In the genomic region with DNA sequence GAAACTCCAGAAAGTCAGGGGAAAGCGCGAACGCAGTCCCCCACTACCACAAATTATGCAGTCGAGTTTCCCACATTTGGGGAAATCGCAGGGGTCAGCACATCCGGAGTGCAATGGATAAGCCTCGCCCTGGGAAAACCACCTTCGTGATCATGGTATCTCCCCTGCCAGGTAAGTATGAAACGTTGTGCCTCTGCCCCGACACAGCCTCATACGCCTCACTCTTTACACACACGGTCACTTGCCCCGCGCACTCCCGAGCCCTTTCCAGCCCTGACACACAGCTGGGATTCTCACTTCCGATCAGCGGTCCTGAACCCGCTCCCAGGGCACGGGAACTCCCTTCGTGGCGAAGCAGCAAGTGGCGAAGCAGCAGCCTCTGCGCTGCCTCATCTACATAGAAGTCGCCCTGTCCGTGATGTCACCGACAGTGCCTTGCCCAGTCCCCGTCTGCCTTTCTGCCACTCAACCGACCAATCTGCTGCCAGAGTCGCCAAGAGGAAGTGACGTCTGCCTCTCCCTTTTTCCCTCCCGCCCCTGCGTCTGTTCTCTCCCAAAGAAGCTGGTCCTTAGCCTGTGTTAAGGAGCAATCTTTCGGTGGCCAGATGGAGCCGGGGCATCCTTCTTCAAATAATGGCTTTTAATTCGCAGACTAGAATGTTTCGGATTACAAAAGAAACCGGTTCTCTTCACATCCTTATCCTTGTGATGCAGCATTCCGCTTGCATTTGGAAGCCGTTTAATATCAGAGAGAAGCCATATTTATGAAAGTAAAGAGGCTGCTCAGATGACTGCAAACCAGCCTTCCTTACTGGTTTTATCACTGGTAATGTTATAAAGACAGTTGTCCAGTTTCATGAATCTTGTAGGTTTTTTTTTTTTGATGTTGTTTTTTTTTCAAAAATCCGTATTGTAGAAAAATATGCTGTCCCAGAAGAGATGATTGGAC, we compare ENCODE assay signal across 1 cellular context.
TF ChIP-seq lines count a peak whose summit lies in the region.
"Not testable (repeated sequence)": the region's sequence is repeated elsewhere in the genome, so short reads cannot be mapped to it uniquely, and the experiment has no call there.

Gene RNU1-1, minus strand, starts transcription at position 179 of the 949 bp plus-strand sequence.

TF ChIP-seq in HepG2, 621 proteins besides CTCF, POLR2A, EP300 and RAD21 (continues in another document):
- TF ChIP-seq KAT8 (CRISPR knock-in tag; IDR thresholded peaks at IDR 0.05) (peak; percentile 52; the same call in 1 of the 2 replicates), THAP11 (CRISPR knock-in tag; IDR thresholded peaks at IDR 0.05) (peak; percentile 54; the same call in 1 of the 2 replicates), ASH2L (IDR thresholded peaks at IDR 0.05; ENCODE audit: insufficient read length, low read depth, low read length) (peak; percentile 21), KLF11 (CRISPR knock-in tag; IDR thresholded peaks at IDR 0.05) (peak; percentile 9), NFYB (CRISPR knock-in tag; IDR thresholded peaks at IDR 0.05) (peak; percentile 74), YEATS2 (CRISPR knock-in tag; IDR thresholded peaks at IDR 0.05; ENCODE audit: borderline replicate concordance) (0 out of 2 replicates have a peak, but pooled peaks have one; percentile 34), GABPB1 (CRISPR knock-in tag; IDR thresholded peaks at IDR 0.05) (peak; percentile 88), HNF1B (CRISPR knock-in tag; IDR thresholded peaks at IDR 0.05) (0 out of 2 replicates have a peak, but pooled peaks have one; percentile 36), MED8 (CRISPR knock-in tag; IDR thresholded peaks at IDR 0.05; ENCODE audit: insufficient replicate concordance) (peak; percentile 89), ZNF510 (CRISPR knock-in tag; IDR thresholded peaks at IDR 0.05; ENCODE audit: low read depth) (0 out of 2 replicates have a peak, but pooled peaks have one; percentile 59), TARDBP (CRISPR knock-in tag; IDR thresholded peaks at IDR 0.05) (peak; percentile 49; the same call in 1 of the 2 replicates), POLR2G (IDR thresholded peaks at IDR 0.05; ENCODE audit: low read depth, low read length) (peak; percentile 77), ZNF589 (CRISPR knock-in tag; conservative IDR thresholded peaks at IDR 0.05) (0 out of 2 replicates have a peak, but pooled peaks have one; percentile 34), NR2F2 (IDR thresholded peaks at IDR 0.05; ENCODE audit: borderline replicate concordance, low read depth) (peak; percentile 50; the same call in 1 of the 2 replicates), ZNF709 (CRISPR knock-in tag; IDR thresholded peaks at IDR 0.05) (peak; percentile 49; the same call in 1 of the 2 replicates), SALL1 (CRISPR knock-in tag; IDR thresholded peaks at IDR 0.05) (peak; percentile 55; the same call in 1 of the 2 replicates), NR2C2 (CRISPR knock-in tag; IDR thresholded peaks at IDR 0.05; ENCODE audit: borderline replicate concordance) (peak; percentile 46; the same call in 1 of the 2 replicates), GATA4 (IDR thresholded peaks at IDR 0.05; ENCODE audit: borderline replicate concordance, low read depth) (peak; percentile 82; the same call in 1 of the 2 replicates), NONO (CRISPR knock-in tag; conservative IDR thresholded peaks at IDR 0.05) (peak; percentile 73), KDM3A (CRISPR knock-in tag; IDR thresholded peaks at IDR 0.05; ENCODE audit: low read depth) (0 out of 2 replicates have a peak, but pooled peaks have one; percentile 64), HNF1A (CRISPR knock-in tag; IDR thresholded peaks at IDR 0.05; ENCODE audit: borderline replicate concordance) (peak; percentile 69; the same call in 1 of the 2 replicates), ONECUT2 (CRISPR knock-in tag; IDR thresholded peaks at IDR 0.05) (peak; percentile 9; the same call in 1 of the 2 replicates), SNAPC2 (CRISPR knock-in tag; IDR thresholded peaks at IDR 0.05) (peak; percentile 100), TBX2 (CRISPR knock-in tag; IDR thresholded peaks at IDR 0.05; ENCODE audit: borderline replicate concordance) (peak; percentile 41), POLR2AphosphoS5 (IDR thresholded peaks at IDR 0.05; ENCODE audit: low read depth, low read length) (peak; percentile 30), THAP9 (CRISPR knock-in tag; IDR thresholded peaks at IDR 0.05; ENCODE audit: borderline replicate concordance) (peak; percentile 30; the same call in 1 of the 2 replicates), SOX6 (CRISPR knock-in tag; IDR thresholded peaks at IDR 0.05) (peak; percentile 43), TOE1 (CRISPR knock-in tag; IDR thresholded peaks at IDR 0.05) (peak; percentile 8), NFIC (IDR thresholded peaks at IDR 0.05; ENCODE audit: low read length) (peak; percentile 53; the same call in 1 of the 2 replicates), ZNF574 (CRISPR knock-in tag; IDR thresholded peaks at IDR 0.05) (peak; percentile 22; the same call in 1 of the 2 replicates)
- TF ChIP-seq, protein P1, sequence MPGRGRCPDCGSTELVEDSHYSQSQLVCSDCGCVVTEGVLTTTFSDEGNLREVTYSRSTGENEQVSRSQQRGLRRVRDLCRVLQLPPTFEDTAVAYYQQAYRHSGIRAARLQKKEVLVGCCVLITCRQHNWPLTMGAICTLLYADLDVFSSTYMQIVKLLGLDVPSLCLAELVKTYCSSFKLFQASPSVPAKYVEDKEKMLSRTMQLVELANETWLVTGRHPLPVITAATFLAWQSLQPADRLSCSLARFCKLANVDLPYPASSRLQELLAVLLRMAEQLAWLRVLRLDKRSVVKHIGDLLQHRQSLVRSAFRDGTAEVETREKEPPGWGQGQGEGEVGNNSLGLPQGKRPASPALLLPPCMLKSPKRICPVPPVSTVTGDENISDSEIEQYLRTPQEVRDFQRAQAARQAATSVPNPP (CRISPR knock-in tag; IDR thresholded peaks at IDR 0.05) = 0 out of 2 replicates have a peak, but pooled peaks have one; percentile 8
- TF ChIP-seq, protein P2, sequence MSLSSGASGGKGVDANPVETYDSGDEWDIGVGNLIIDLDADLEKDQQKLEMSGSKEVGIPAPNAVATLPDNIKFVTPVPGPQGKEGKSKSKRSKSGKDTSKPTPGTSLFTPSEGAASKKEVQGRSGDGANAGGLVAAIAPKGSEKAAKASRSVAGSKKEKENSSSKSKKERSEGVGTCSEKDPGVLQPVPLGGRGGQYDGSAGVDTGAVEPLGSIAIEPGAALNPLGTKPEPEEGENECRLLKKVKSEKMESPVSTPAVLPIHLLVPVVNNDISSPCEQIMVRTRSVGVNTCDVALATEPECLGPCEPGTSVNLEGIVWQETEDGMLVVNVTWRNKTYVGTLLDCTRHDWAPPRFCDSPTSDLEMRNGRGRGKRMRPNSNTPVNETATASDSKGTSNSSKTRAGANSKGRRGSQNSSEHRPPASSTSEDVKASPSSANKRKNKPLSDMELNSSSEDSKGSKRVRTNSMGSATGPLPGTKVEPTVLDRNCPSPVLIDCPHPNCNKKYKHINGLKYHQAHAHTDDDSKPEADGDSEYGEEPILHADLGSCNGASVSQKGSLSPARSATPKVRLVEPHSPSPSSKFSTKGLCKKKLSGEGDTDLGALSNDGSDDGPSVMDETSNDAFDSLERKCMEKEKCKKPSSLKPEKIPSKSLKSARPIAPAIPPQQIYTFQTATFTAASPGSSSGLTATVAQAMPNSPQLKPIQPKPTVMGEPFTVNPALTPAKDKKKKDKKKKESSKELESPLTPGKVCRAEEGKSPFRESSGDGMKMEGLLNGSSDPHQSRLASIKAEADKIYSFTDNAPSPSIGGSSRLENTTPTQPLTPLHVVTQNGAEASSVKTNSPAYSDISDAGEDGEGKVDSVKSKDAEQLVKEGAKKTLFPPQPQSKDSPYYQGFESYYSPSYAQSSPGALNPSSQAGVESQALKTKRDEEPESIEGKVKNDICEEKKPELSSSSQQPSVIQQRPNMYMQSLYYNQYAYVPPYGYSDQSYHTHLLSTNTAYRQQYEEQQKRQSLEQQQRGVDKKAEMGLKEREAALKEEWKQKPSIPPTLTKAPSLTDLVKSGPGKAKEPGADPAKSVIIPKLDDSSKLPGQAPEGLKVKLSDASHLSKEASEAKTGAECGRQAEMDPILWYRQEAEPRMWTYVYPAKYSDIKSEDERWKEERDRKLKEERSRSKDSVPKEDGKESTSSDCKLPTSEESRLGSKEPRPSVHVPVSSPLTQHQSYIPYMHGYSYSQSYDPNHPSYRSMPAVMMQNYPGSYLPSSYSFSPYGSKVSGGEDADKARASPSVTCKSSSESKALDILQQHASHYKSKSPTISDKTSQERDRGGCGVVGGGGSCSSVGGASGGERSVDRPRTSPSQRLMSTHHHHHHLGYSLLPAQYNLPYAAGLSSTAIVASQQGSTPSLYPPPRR (CRISPR knock-in tag; IDR thresholded peaks at IDR 0.05; ENCODE audit: borderline replicate concordance) = 0 out of 2 replicates have a peak, but pooled peaks have one; percentile 55
- TF ChIP-seq NONO (IDR thresholded peaks at IDR 0.05); HNF1A (IDR thresholded peaks at IDR 0.05; ENCODE audit: low read depth); SOX6 (IDR thresholded peaks at IDR 0.05): not testable (repeated sequence)
